36 cellular contexts compared by ENCODE assay signal in the genomic region with DNA sequence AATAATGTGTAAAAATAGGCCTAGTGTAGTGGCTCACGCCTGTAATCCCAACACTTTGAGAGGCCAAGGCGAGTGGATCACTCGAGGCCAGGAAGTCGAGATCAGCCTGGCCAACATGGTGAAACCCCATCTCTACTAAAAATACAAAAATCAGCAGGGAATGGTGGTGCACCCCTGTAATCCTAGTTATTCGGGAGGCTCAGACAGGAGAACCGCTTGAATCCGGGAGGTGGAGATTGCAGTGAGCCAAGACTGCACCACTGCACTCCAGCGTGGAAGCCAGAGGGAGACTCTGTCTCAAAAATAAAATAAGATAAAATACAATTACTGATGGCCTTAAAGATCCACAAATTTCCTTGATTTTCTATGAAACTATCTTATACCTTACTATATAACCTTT.
"Had no signal": no experiment of that assay in that cellular context is flagged by ENCODE, and none has a peak within 500 bp of the region (broad histone marks: within the 10 kb centered on the region; RNA-seq: fewer than 3 reads in every experiment).

No MANE protein-coding gene starts in this region.

- H3K27me3 ChIP-seq: MG63 had no signal

- H3K27ac Mint-ChIP-seq: activated CD8-positive, alpha-beta T cell treated with anti-CD3 and anti-CD28 coated beads, Interleukin-2, amount 10 ng/mL, durations not matched to agents 7 days and 5 days; activated naive CD4-positive, alpha-beta T cell treated with anti-CD3 and anti-CD28 coated beads, Interleukin-2, amount 10 ng/mL, durations not matched to agents 7 days and 5 days; activated naive CD8-positive, alpha-beta T cell; activated naive CD8-positive, alpha-beta T cell treated with anti-CD3 and anti-CD28 coated beads, Interleukin-2, amount 50 U/mL, for 24 hours; brain had no signal

- H3K9me3 Mint-ChIP-seq: activated naive CD4-positive, alpha-beta T cell treated with anti-CD3 and anti-CD28 coated beads, Interleukin-2, amount 10 ng/mL, durations not matched to agents 7 days and 5 days; activated naive CD8-positive, alpha-beta T cell treated with anti-CD3 and anti-CD28 coated beads, Interleukin-2, amount 50 U/mL, for 24 hours; activated T-cell treated with anti-CD3 and anti-CD28 coated beads, Interleukin-2, amount 50 U/mL, for 4 hours had no signal

- H2AFZ ChIP-seq: PC-9 had no signal

- H3K27me3 Mint-ChIP-seq: activated naive CD4-positive, alpha-beta T cell treated with anti-CD3 and anti-CD28 coated beads, Interleukin-2, amount 10 ng/mL, durations not matched to agents 7 days and 5 days; activated naive CD8-positive, alpha-beta T cell; activated naive CD8-positive, alpha-beta T cell treated with anti-CD3 and anti-CD28 coated beads, Interleukin-2, amount 50 U/mL, for 24 hours had no signal

- ATAC-seq: activated CD8-positive, alpha-beta T cell treated with anti-CD3 and anti-CD28 coated beads, Interleukin-2, amount 10 ng/mL, durations not matched to agents 7 days and 5 days; activated naive CD8-positive, alpha-beta T cell treated with anti-CD3 and anti-CD28 coated beads, Interleukin-2, amount 50 U/mL, for 24 hours; activated T-cell treated with anti-CD3 and anti-CD28 coated beads, Interleukin-2, amount 50 U/mL, for 4 hours; Right ventricle myocardium inferior; SK-N-SH treated with all-trans-retinoic acid at 6 μM for 48 hours had no signal

- DNase-seq: activated CD4-positive, alpha-beta T cell treated with anti-CD3 and anti-CD28 coated beads for 1 hour; activated CD4-positive, alpha-beta T cell treated with anti-CD3 and anti-CD28 coated beads for 48 hours; activated CD4-positive, alpha-beta T cell treated with anti-CD3 and anti-CD28 coated beads, Interleukin-2, amount 50 U/mL, for 48 hours; activated CD4-positive, CD25-positive, alpha-beta regulatory T cell; activated CD8-positive, alpha-beta T cell treated with anti-CD3 and anti-CD28 coated beads, Interleukin-2, amount 10 ng/mL, durations not matched to agents 7 days and 5 days; activated effector memory CD4-positive, alpha-beta T cell treated with Interleukin-2 at 50 U/mL for 16 hours; activated naive CD4-positive, alpha-beta T cell treated with anti-CD3 and anti-CD28 coated beads, Interleukin-2, amount 10 ng/mL, durations not matched to agents 7 days and 5 days; activated naive CD8-positive, alpha-beta T cell treated with anti-CD3 and anti-CD28 coated beads, Interleukin-2, amount 50 U/mL, for 24 hours; activated T-cell treated with anti-CD3 and anti-CD28 coated beads, Interleukin-2, amount 50 U/mL, for 4 hours; anterior cingulate cortex; caudate nucleus; IMR-90; Karpas-422; KBM-7; MG63; NCI-H1048; NCI-H1105 treated with DMSO at 0.1 percent for 48 hours; NCI-H1436; NCI-H1694; NCI-H2029; NCI-H345; NCI-H526; NCI-H748 treated with DMSO at 0.1 percent for 48 hours; NK-92 treated with Interleukin-12 subunit alpha and Interleukin-12 subunit beta, amount 100 ng/mL, for 24 hours; PC-9; SIG-M5; SW 1271; T-helper 1 cell; T-helper 2 cell; T-helper 9 cell had no signal

- H3K4me3 Mint-ChIP-seq: activated CD8-positive, alpha-beta T cell treated with anti-CD3 and anti-CD28 coated beads, Interleukin-2, amount 10 ng/mL, durations not matched to agents 7 days and 5 days; activated naive CD4-positive, alpha-beta T cell treated with anti-CD3 and anti-CD28 coated beads, Interleukin-2, amount 10 ng/mL, durations not matched to agents 7 days and 5 days; activated naive CD8-positive, alpha-beta T cell; activated naive CD8-positive, alpha-beta T cell treated with anti-CD3 and anti-CD28 coated beads, Interleukin-2, amount 50 U/mL, for 24 hours; activated T-cell treated with anti-CD3 and anti-CD28 coated beads, Interleukin-2, amount 50 U/mL, for 4 hours; brain had no signal

- H3K4me2 ChIP-seq: PC-9 had no signal

- H3K4me3 ChIP-seq: MG63, PC-9 had no signal

- H3K9me3 ChIP-seq: MG63 had no signal

- H3K27ac ChIP-seq: PC-9, RWPE1, VCaP had no signal
